23 cellular contexts compared by ENCODE assay signal in the genomic region with DNA sequence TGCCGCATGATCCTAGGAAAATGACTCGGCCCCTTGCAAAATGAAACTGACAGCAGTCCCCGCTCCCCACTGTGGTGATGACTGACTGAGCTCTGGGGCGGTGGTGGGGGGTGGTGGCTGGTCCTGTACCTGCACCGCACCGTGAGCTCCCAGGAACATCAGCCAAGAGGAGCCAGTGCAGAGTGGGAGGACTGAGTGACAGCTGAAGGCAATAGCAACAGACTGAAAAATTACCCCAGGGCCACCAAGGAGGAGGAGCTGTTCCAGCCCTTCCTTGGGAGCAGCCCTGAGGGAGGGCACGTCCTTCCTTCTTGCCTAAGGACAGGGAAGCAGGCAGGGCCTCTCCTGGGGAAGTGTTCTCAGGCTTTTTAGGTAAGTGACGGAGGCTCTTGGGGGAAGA. TPM values are rescaled to one million over a fixed set of nuclear protein-coding genes. Genes with fewer than 3 reads are reported as not detected.
"Had no signal": no experiment of that assay in that cellular context is flagged by ENCODE, and none has a peak within 500 bp of the region (broad histone marks: within the 10 kb centered on the region; RNA-seq: fewer than 3 reads in every experiment).

No MANE protein-coding gene starts in this region.

- H3K27ac Mint-ChIP-seq: activated CD8-positive, alpha-beta memory T cell treated with anti-CD3 and anti-CD28 coated beads, Interleukin-2, amount 10 ng/mL, durations not matched to agents 7 days and 5 days; activated CD8-positive, alpha-beta T cell treated with anti-CD3 and anti-CD28 coated beads, Interleukin-2, amount 10 ng/mL, durations not matched to agents 7 days and 5 days; activated naive CD4-positive, alpha-beta T cell treated with anti-CD3 and anti-CD28 coated beads, Interleukin-2, amount 50 U/mL, for 24 hours; activated T-cell treated with anti-CD3 and anti-CD28 coated beads, Interleukin-2, amount 50 U/mL, for 24 hours; activated T-helper 1 cell treated with anti-CD3 and anti-CD28 coated beads, Interleukin-12 subunit alpha, Interleukin-12 subunit beta, Interleukin-2, Interleukin-4 antibody, amounts not matched to agents 30 ng/mL and 10 ng/mL and 1 ng/mL, durations not matched to agents 14 hours and 24 hours and 36 hours had no signal

- H3K27me3 ChIP-seq: Peyer's patch had no signal

- H3K9me3 ChIP-seq: breast epithelium, Peyer's patch, SJCRH30, SK-N-SH had no signal

- H3K9me3 Mint-ChIP-seq: activated naive CD4-positive, alpha-beta T cell treated with anti-CD3 and anti-CD28 coated beads, Interleukin-2, amount 50 U/mL, for 24 hours; activated T-cell treated with anti-CD3 and anti-CD28 coated beads, Interleukin-2, amount 50 U/mL, for 24 hours; activated T-helper 1 cell treated with anti-CD3 and anti-CD28 coated beads, Interleukin-12 subunit alpha, Interleukin-12 subunit beta, Interleukin-2, Interleukin-4 antibody, amounts not matched to agents 30 ng/mL and 10 ng/mL and 1 ng/mL, durations not matched to agents 14 hours and 24 hours and 36 hours had no signal

- H3K36me3 Mint-ChIP-seq: activated CD8-positive, alpha-beta memory T cell treated with anti-CD3 and anti-CD28 coated beads, Interleukin-2, amount 10 ng/mL, durations not matched to agents 7 days and 5 days; activated naive CD4-positive, alpha-beta T cell treated with anti-CD3 and anti-CD28 coated beads, Interleukin-2, amount 50 U/mL, for 24 hours had no signal

- H3K36me3 ChIP-seq: breast epithelium, Peyer's patch, SJCRH30 had no signal

- H3K4me3 Mint-ChIP-seq: activated CD8-positive, alpha-beta memory T cell treated with anti-CD3 and anti-CD28 coated beads, Interleukin-2, amount 10 ng/mL, durations not matched to agents 7 days and 5 days; activated CD8-positive, alpha-beta T cell treated with anti-CD3 and anti-CD28 coated beads, Interleukin-2, amount 10 ng/mL, durations not matched to agents 7 days and 5 days; activated naive CD4-positive, alpha-beta T cell treated with anti-CD3 and anti-CD28 coated beads, Interleukin-2, amount 50 U/mL, for 24 hours; activated T-cell treated with anti-CD3 and anti-CD28 coated beads, Interleukin-2, amount 50 U/mL, for 24 hours; activated T-helper 1 cell treated with anti-CD3 and anti-CD28 coated beads, Interleukin-12 subunit alpha, Interleukin-12 subunit beta, Interleukin-2, Interleukin-4 antibody, amounts not matched to agents 30 ng/mL and 10 ng/mL and 1 ng/mL, durations not matched to agents 14 hours and 24 hours and 36 hours had no signal

- DNase-seq: activated CD4-positive, alpha-beta T cell treated with anti-CD3 and anti-CD28 coated beads for 4 hours; activated CD8-positive, alpha-beta memory T cell treated with anti-CD3 and anti-CD28 coated beads, Interleukin-2, amount 10 ng/mL, durations not matched to agents 7 days and 5 days; activated CD8-positive, alpha-beta T cell treated with anti-CD3 and anti-CD28 coated beads, Interleukin-2, amount 10 ng/mL, durations not matched to agents 7 days and 5 days; activated effector memory CD4-positive, alpha-beta T cell treated with Interleukin-2 at 50 U/mL for 16 hours; activated naive CD4-positive, alpha-beta T cell; activated T-cell treated with anti-CD3 and anti-CD28 coated beads, Interleukin-2, amount 50 U/mL, for 24 hours; aorta; central memory CD4-positive, alpha-beta T cell; MM.1S; NCI-H1105; NCI-H1436; NCI-H1694 treated with DMSO at 0.1 percent for 48 hours; NCI-H2081; NCI-H510A treated with DMSO at 0.1 percent for 48 hours; Peyer's patch; Right ventricle myocardium superior; SJCRH30; SK-N-SH had no signal

- H3K4me3 ChIP-seq: breast epithelium, Peyer's patch, SJCRH30 had no signal

- H3K4me1 ChIP-seq: breast epithelium, Peyer's patch, SJCRH30 had no signal

- H3K27me3 Mint-ChIP-seq: activated CD8-positive, alpha-beta memory T cell treated with anti-CD3 and anti-CD28 coated beads, Interleukin-2, amount 10 ng/mL, durations not matched to agents 7 days and 5 days had no signal

- H3K27ac ChIP-seq: breast epithelium, Peyer's patch, RWPE1, SJCRH30 had no signal

- ATAC-seq: activated CD4-positive, CD25-positive, alpha-beta regulatory T cell treated with anti-CD3 and anti-CD28 coated beads, Interleukin-2, amount 50 U/mL, for 24 hours; activated CD8-positive, alpha-beta memory T cell treated with anti-CD3 and anti-CD28 coated beads, Interleukin-2, amount 10 ng/mL, durations not matched to agents 7 days and 5 days; activated CD8-positive, alpha-beta T cell treated with anti-CD3 and anti-CD28 coated beads, Interleukin-2, amount 10 ng/mL, durations not matched to agents 7 days and 5 days had no signal

- H3K4me1 Mint-ChIP-seq: activated CD8-positive, alpha-beta memory T cell treated with anti-CD3 and anti-CD28 coated beads, Interleukin-2, amount 10 ng/mL, durations not matched to agents 7 days and 5 days; activated naive CD4-positive, alpha-beta T cell treated with anti-CD3 and anti-CD28 coated beads, Interleukin-2, amount 50 U/mL, for 24 hours had no signal

RNA-seq across cellular contexts. Expression of a gene that starts 2.4 kb away (rescaled TPM):
- total RNA-seq: Right ventricle myocardium superior, SJCRH30 had no signal
- polyA plus RNA-seq: aorta had no signal
